In the genomic region with DNA sequence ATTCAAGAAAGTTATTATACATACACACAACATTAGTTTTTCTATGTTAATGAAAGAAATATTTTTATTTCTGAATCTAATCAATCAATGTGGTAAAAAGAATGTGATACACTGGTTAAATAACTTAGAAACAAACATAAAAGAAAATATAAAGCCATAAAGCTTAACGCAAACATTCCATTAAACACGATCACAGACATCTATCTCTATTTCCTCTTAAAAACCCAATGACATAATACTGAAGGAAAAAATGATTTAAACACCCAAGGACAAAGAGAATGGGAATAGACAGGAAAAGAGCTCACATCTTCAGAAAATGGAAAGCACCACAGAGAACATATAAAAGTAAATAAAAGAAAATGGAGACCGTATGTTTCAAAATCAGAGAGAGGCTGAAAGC, we compare ENCODE assay signal across 23 cellular contexts.
"Had no signal": no experiment of that assay in that cellular context is flagged by ENCODE, and none has a peak within 500 bp of the region (broad histone marks: within the 10 kb centered on the region; RNA-seq: fewer than 3 reads in every experiment).

No MANE protein-coding gene starts in this region.

- DNase-seq: dermis blood vessel endothelial cell; effector memory CD4-positive, alpha-beta T cell; erythroblast; esophagus squamous epithelium; foreskin melanocyte; hypothalamus; immature natural killer cell; left ventricle myocardium superior; lower lobe of right lung; natural killer cell; right lobe of liver; stimulated activated CD4-positive, alpha-beta T cell treated with anti-CD3 and anti-CD28 coated beads, Interleukin-12 subunit alpha, Interleukin-12 subunit beta, amount 100 ng/mL, for 4 hours; stimulated activated CD4-positive, alpha-beta T cell treated with anti-CD3 and anti-CD28 coated beads, Interleukin-1b, Interleukin-23, amount 100 ng/mL, for 48 hours; stimulated activated CD4-positive, alpha-beta T cell treated with anti-CD3 and anti-CD28 coated beads, Interleukin-4, amount 100 ng/mL, for 1 hour; stimulated activated CD8-positive, alpha-beta memory T cell treated with anti-CD3 and anti-CD28 coated beads, Interleukin-4, amount 100 ng/mL, for 48 hours; stimulated activated naive CD4-positive, alpha-beta T cell; stimulated activated naive CD8-positive, alpha-beta T cell treated with anti-CD3 and anti-CD28 coated beads, Interleukin-15, amount 100 ng/mL, for 72 hours; transverse colon; upper lobe of right lung; uterus had no signal

- FAIRE-seq: keratinocyte had no signal

- H3K27me3 Mint-ChIP-seq: progenitor cell of endocrine pancreas; stimulated activated naive CD8-positive, alpha-beta T cell treated with anti-CD3 and anti-CD28 coated beads, Interleukin-15, amount 100 ng/mL, for 72 hours had no signal

- H3K4me3 Mint-ChIP-seq: immature natural killer cell; natural killer cell; neural crest cell; stimulated activated naive CD8-positive, alpha-beta T cell treated with anti-CD3 and anti-CD28 coated beads, Interleukin-15, amount 100 ng/mL, for 72 hours had no signal

- H3K27ac Mint-ChIP-seq: natural killer cell; progenitor cell of endocrine pancreas; stimulated activated naive CD8-positive, alpha-beta T cell treated with anti-CD3 and anti-CD28 coated beads, Interleukin-15, amount 100 ng/mL, for 72 hours had no signal

- H3K4me1 Mint-ChIP-seq: neural crest cell had no signal

- H3K9me3 Mint-ChIP-seq: immature natural killer cell; natural killer cell; neural crest cell; stimulated activated naive CD8-positive, alpha-beta T cell treated with anti-CD3 and anti-CD28 coated beads, Interleukin-15, amount 100 ng/mL, for 72 hours had no signal
